19 cellular contexts compared by ENCODE assay signal in the genomic region with DNA sequence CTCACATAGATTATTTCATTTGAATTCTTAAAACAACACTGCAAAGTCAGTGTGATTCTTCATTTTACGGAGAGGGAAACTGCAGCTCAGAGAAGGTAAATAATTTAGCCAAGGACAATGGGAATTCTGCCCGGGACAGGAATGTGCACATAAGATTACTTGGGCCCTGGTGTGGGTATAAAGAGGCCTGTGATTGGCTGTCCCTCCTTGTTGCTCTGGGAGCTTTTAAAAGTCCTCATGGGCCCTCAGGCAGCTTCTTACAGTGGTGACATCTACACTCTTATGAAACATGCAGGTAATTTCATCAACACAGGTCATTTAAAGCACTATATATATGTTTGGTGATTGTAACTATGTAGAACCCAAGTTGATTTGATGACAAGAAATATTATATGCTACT.
A peak's percentile ranks its signal among the peaks of the same experiment; 100 is the strongest.
DNase-seq lines count a peak whose midpoint lies in the region; ATAC-seq and TF ChIP-seq lines count a peak whose summit lies in the region.
"Had no signal": no experiment of that assay in that cellular context is flagged by ENCODE, and none has a peak within 500 bp of the region (broad histone marks: within the 10 kb centered on the region; RNA-seq: fewer than 3 reads in every experiment).

No MANE protein-coding gene starts in this region.

- no peak overlapping the region for H2BK12ac ChIP-seq in mesenchymal stem cell (ENCODE audit: low read length in 2 of 2)

- TF ChIP-seq POLR2A in spleen (IDR thresholded peaks at IDR 0.05): no peak

- H3K4me1 Mint-ChIP-seq in activated naive CD4-positive, alpha-beta T cell treated with anti-CD3 and anti-CD28 coated beads, Interleukin-2, amount 10 ng/mL, durations not matched to agents 7 days and 5 days: peaks cover 35% of the 10 kb centered on the region
- H3K4me1 Mint-ChIP-seq in activated B cell treated with CpG ODN at 0.5 μM for 24 hours: peaks cover 55% of the 10 kb centered on the region

- H3K4me2 ChIP-seq in mesenchymal stem cell (ENCODE audit: low read length, poor library complexity, severe bottlenecking): no peak overlapping the region

- no peaks in the 10 kb centered on the region for H3K27me3 ChIP-seq in right cardiac atrium (ENCODE audit: control insufficient read depth, insufficient read depth)
- H3K27me3 ChIP-seq in spleen (replicated peaks in 1 of 7): no peaks in the 10 kb centered on the region
- H3K27me3 ChIP-seq in mesenchymal stem cell (ENCODE audit: control insufficient read depth in 1 of 2, insufficient read depth in 1 of 2, low read length in 2 of 2): no peaks in the 10 kb centered on the region
- H3K27me3 ChIP-seq: Peyer's patch had no signal

- no peak overlapping the region for H3K14ac ChIP-seq in mesenchymal stem cell (ENCODE audit: low read length in 2 of 2)

- H4K91ac ChIP-seq in mesenchymal stem cell (ENCODE audit: low read length): no peak overlapping the region

- intact Hi-C loops in activated B cell treated with CpG ODN at 0.5 μM for 24 hours (cut with micrococcal nuclease) (loop anchor here (2.0 kb wide), 1 partner anchor 19 kb away; no protein-coding TSS in a partner anchor), right cardiac atrium (cut with DNase I) (no loop called here), spleen (cut with DNase I; ENCODE audit: low total_unique reads) (no loop called here)

- no peak overlapping the region for H2BK120ac ChIP-seq in mesenchymal stem cell (ENCODE audit: low read depth, low read length)

- ATAC-seq in activated B cell treated with CpG ODN at 0.5 μM for 24 hours (ENCODE audit: low read depth) (no peak), right cardiac atrium (peak; percentile 25 to 46)
- ATAC-seq: activated CD4-positive, CD25-positive, alpha-beta regulatory T cell treated with anti-CD3 and anti-CD28 coated beads, Interleukin-2, amount 50 U/mL, for 24 hours; CD8-positive, alpha-beta T cell; left colon had no signal

- peak overlapping the region; percentile 16 for H3K27ac Mint-ChIP-seq in activated naive CD4-positive, alpha-beta T cell treated with anti-CD3 and anti-CD28 coated beads, Interleukin-2, amount 10 ng/mL, durations not matched to agents 7 days and 5 days
- peak overlapping the region; percentile 87 for H3K27ac Mint-ChIP-seq in activated B cell treated with CpG ODN at 0.5 μM for 24 hours
- H3K27ac Mint-ChIP-seq: HFFc6 had no signal

- no peaks in the 10 kb centered on the region for H3K27me3 Mint-ChIP-seq in activated naive CD4-positive, alpha-beta T cell treated with anti-CD3 and anti-CD28 coated beads, Interleukin-2, amount 10 ng/mL, durations not matched to agents 7 days and 5 days
- H3K27me3 Mint-ChIP-seq in activated B cell treated with CpG ODN at 0.5 μM for 24 hours: no peaks in the 10 kb centered on the region
- H3K27me3 Mint-ChIP-seq: stimulated activated naive CD8-positive, alpha-beta T cell treated with anti-CD3 and anti-CD28 coated beads, Interleukin-15, Interleukin-2, amounts not matched to agents 100 ng/mL and 50 ng/mL, for 24 hours had no signal

- H3K27ac ChIP-seq in right cardiac atrium (ENCODE audit: low read length): no peak overlapping the region
- peak overlapping the region in 6 of 8 donors; percentile 74 to 87 (median 78) for H3K27ac ChIP-seq in spleen
- H3K27ac ChIP-seq in mesenchymal stem cell (ENCODE audit: low read length, poor library complexity, severe bottlenecking): no peak overlapping the region
- H3K27ac ChIP-seq: Peyer's patch had no signal

- H4K8ac ChIP-seq in mesenchymal stem cell (ENCODE audit: low read length): no peak overlapping the region

- CTCF ChIA-PET in activated naive CD4-positive, alpha-beta T cell treated with anti-CD3 and anti-CD28 coated beads, Interleukin-2, amount 10 ng/mL, durations not matched to agents 7 days and 5 days (lab: Charles Lee): no interaction called here
- CTCF ChIA-PET in activated B cell treated with CpG ODN at 0.5 μM for 24 hours (lab: Charles Lee): interaction anchor here (1.3 kb wide), 1 partner anchor 101 kb away, joined by 3 read pairs; no protein-coding TSS in a partner anchor

- H2AFZ ChIP-seq in mesenchymal stem cell (ENCODE audit: low read depth, low read length): no peak overlapping the region

- no peak overlapping the region for H2AK5ac ChIP-seq in mesenchymal stem cell (ENCODE audit: low read length, severe bottlenecking)

- no peak for DNase-seq in activated naive CD4-positive, alpha-beta T cell treated with anti-CD3 and anti-CD28 coated beads, Interleukin-2, amount 10 ng/mL, durations not matched to agents 7 days and 5 days
- no peak for DNase-seq in activated naive CD4-positive, alpha-beta T cell treated with Interleukin-2 at 50 U/mL for 16 hours
- DNase-seq in activated B cell treated with CpG ODN at 0.5 μM for 24 hours: no peak
- DNase-seq in right cardiac atrium: no peak
- no peak for DNase-seq in spleen
- DNase-seq in SW 1271 (lab: John Stamatoyannopoulos, UW): no peak
- DNase-seq in NCI-H1436 (lab: John Stamatoyannopoulos, UW): no peak
- DNase-seq in mesenchymal stem cell: no peak
- DNase-seq: caudate nucleus; CD8-positive, alpha-beta T cell; effector CD4-positive, alpha-beta T cell; HFFc6; left colon; NCI-H1048; NCI-H2171; NCI-H82; Peyer's patch had no signal

- peaks cover 0 to 33% (median 9%) of the 10 kb centered on the region in 6 donors for H3K36me3 ChIP-seq in spleen
- peaks cover 0 to 5% of the 10 kb centered on the region in 2 experiments for H3K36me3 ChIP-seq in mesenchymal stem cell (ENCODE audit: control insufficient read depth in 1 of 2, insufficient read depth in 2 of 2, low read depth in 1 of 2, low read length in 2 of 2)

- H3K9me3 ChIP-seq in right cardiac atrium (ENCODE audit: control insufficient read depth, low read length) (no peaks in the 10 kb centered on the region), spleen (no peaks in the 10 kb centered on the region), mesenchymal stem cell (ENCODE audit: control insufficient read depth, low read length) (no peaks in the 10 kb centered on the region)
- H3K9me3 ChIP-seq: Peyer's patch had no signal

- peaks cover 5% of the 10 kb centered on the region for H3K4me1 ChIP-seq in right cardiac atrium (ENCODE audit: control insufficient read depth, insufficient read depth, low read length)
- H3K4me1 ChIP-seq in spleen: peaks cover 25 to 52% (median 43%) of the 10 kb centered on the region in 6 donors
- peaks cover 6% of the 10 kb centered on the region for H3K4me1 ChIP-seq in mesenchymal stem cell (ENCODE audit: control insufficient read depth, insufficient read depth, low read depth, low read length)

- peaks cover 4% of the 10 kb centered on the region for H3K79me1 ChIP-seq in mesenchymal stem cell (replicated peaks; ENCODE audit: low read length, poor library complexity, severe bottlenecking)

- no peak overlapping the region for H3K23ac ChIP-seq in mesenchymal stem cell (ENCODE audit: low read length in 2 of 2)

- no peak overlapping the region for H3K4ac ChIP-seq in mesenchymal stem cell (ENCODE audit: low read depth in 1 of 2, low read length in 2 of 2)

- H3K4me3 ChIP-seq in right cardiac atrium (ENCODE audit: low read length) (no peak overlapping the region), spleen (no peak overlapping the region), mesenchymal stem cell (ENCODE audit: insufficient read depth in 1 of 2, low read depth in 1 of 2, low read length in 2 of 2) (no peak overlapping the region)
- H3K4me3 ChIP-seq: Peyer's patch had no signal

- no peak for TF ChIP-seq CTCF in activated B cell treated with CpG ODN at 0.5 μM for 24 hours (IDR thresholded peaks at IDR 0.05)
- TF ChIP-seq CTCF in spleen (IDR thresholded peaks at IDR 0.05 in 8 of 11, conservative IDR thresholded peaks at IDR 0.05 in 3 of 11): no peak

- H3K9ac ChIP-seq in mesenchymal stem cell (ENCODE audit: low read length): no peak overlapping the region

- POLR2A ChIA-PET in activated B cell treated with CpG ODN at 0.5 μM for 24 hours (lab: Charles Lee): interaction anchor here (1.7 to 4.6 kb wide), 2 partner anchors 10 to 41 kb away, joined by 4 to 70 read pairs; no protein-coding TSS in a partner anchor

- H3K18ac ChIP-seq in mesenchymal stem cell (ENCODE audit: low read depth in 1 of 2, low read length in 2 of 2): no peak overlapping the region

- no peak overlapping the region for H3K4me3 Mint-ChIP-seq in activated naive CD4-positive, alpha-beta T cell treated with anti-CD3 and anti-CD28 coated beads, Interleukin-2, amount 10 ng/mL, durations not matched to agents 7 days and 5 days
- H3K4me3 Mint-ChIP-seq in activated B cell treated with CpG ODN at 0.5 μM for 24 hours: no peak overlapping the region
- H3K4me3 Mint-ChIP-seq: CD8-positive, alpha-beta T cell; HFFc6; stimulated activated naive CD8-positive, alpha-beta T cell treated with anti-CD3 and anti-CD28 coated beads, Interleukin-15, Interleukin-2, amounts not matched to agents 100 ng/mL and 50 ng/mL, for 24 hours had no signal

- WGBS in right cardiac atrium: 72% methylated on average over 2 of the region's 2 CpGs
- WGBS in spleen, 5 donors: 76 to 90% (median 89%) methylated on average over 2 of the region's 2 CpGs
- WGBS in mesenchymal stem cell: 89% methylated on average over 2 of the region's 2 CpGs

- H3K9me3 Mint-ChIP-seq in activated naive CD4-positive, alpha-beta T cell treated with anti-CD3 and anti-CD28 coated beads, Interleukin-2, amount 10 ng/mL, durations not matched to agents 7 days and 5 days: no peaks in the 10 kb centered on the region
- no peaks in the 10 kb centered on the region for H3K9me3 Mint-ChIP-seq in activated B cell treated with CpG ODN at 0.5 μM for 24 hours
- H3K9me3 Mint-ChIP-seq: CD8-positive, alpha-beta T cell; HFFc6; stimulated activated naive CD8-positive, alpha-beta T cell treated with anti-CD3 and anti-CD28 coated beads, Interleukin-15, Interleukin-2, amounts not matched to agents 100 ng/mL and 50 ng/mL, for 24 hours had no signal

- peaks cover 72% of the 10 kb centered on the region for H3K36me3 Mint-ChIP-seq in activated naive CD4-positive, alpha-beta T cell treated with anti-CD3 and anti-CD28 coated beads, Interleukin-2, amount 10 ng/mL, durations not matched to agents 7 days and 5 days
- peaks cover 21% of the 10 kb centered on the region for H3K36me3 Mint-ChIP-seq in activated B cell treated with CpG ODN at 0.5 μM for 24 hours (ENCODE audit: low read depth)

- no peak overlapping the region for H2BK5ac ChIP-seq in mesenchymal stem cell (ENCODE audit: low read depth, low read length, poor library complexity, severe bottlenecking)

- no peak overlapping the region for H2BK15ac ChIP-seq in mesenchymal stem cell (ENCODE audit: low read depth, poor library complexity, severe bottlenecking)

Comparison
In these comparisons a context has a peak if more than half of its experiments do, and no peak if none do; other contexts are left out.
1. H3K27ac ChIP-seq: peak in spleen (6 of 8); none in right cardiac atrium (single experiment) and mesenchymal stem cell (single experiment).